In the genomic region with DNA sequence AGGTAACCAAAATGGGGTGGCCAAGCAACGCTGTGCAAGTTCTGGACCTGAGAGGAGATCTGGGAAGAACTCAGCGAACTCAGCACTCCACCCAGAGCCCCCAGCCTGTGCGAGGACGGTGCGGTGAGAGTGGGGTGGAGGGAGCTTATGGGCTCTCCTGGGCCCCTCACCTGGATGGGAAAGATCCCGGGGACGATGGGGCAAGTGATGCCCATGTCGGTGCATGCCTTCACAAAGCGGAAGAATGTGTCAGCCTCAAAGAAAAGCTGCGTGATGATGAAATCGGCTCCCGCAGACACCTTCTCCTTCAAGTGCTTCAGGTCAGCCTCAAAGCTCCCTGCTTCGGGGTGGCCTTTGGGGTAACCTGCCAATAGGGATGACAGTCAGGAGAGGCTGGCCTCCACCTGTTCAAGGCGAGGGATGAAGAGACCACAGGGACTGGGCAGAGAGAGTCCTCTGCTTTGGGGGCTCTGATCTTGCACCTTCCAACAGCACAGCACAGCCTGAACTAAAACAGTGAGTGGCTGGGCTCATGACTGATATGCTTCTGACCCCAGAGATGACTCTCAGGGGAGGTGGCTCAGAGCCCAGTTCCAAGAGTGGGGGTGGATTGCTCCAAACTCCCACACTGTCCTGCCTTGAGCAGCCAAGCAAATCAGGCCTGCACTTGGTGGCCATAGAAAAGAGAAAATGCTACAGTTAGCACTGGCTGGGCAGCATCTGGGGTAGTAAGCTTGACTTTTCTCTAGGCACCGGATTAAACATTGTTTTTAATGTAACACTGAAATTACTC, we compare ENCODE assay signal across 1 cellular context.
TF ChIP-seq lines count a peak whose summit lies in the region.

No MANE protein-coding gene starts in this region.

TF ChIP-seq in K562, 482 proteins besides CTCF, POLR2A, EP300 and RAD21 (continued from another document and continues in another):
- TF ChIP-seq, protein P1, sequence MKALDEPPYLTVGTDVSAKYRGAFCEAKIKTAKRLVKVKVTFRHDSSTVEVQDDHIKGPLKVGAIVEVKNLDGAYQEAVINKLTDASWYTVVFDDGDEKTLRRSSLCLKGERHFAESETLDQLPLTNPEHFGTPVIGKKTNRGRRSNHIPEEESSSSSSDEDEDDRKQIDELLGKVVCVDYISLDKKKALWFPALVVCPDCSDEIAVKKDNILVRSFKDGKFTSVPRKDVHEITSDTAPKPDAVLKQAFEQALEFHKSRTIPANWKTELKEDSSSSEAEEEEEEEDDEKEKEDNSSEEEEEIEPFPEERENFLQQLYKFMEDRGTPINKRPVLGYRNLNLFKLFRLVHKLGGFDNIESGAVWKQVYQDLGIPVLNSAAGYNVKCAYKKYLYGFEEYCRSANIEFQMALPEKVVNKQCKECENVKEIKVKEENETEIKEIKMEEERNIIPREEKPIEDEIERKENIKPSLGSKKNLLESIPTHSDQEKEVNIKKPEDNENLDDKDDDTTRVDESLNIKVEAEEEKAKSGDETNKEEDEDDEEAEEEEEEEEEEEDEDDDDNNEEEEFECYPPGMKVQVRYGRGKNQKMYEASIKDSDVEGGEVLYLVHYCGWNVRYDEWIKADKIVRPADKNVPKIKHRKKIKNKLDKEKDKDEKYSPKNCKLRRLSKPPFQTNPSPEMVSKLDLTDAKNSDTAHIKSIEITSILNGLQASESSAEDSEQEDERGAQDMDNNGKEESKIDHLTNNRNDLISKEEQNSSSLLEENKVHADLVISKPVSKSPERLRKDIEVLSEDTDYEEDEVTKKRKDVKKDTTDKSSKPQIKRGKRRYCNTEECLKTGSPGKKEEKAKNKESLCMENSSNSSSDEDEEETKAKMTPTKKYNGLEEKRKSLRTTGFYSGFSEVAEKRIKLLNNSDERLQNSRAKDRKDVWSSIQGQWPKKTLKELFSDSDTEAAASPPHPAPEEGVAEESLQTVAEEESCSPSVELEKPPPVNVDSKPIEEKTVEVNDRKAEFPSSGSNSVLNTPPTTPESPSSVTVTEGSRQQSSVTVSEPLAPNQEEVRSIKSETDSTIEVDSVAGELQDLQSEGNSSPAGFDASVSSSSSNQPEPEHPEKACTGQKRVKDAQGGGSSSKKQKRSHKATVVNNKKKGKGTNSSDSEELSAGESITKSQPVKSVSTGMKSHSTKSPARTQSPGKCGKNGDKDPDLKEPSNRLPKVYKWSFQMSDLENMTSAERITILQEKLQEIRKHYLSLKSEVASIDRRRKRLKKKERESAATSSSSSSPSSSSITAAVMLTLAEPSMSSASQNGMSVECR (CRISPR knock-in tag; IDR thresholded peaks at IDR 0.05): no peak; the same call in 1 of the 2 replicates
- TF ChIP-seq DNMT1 (IDR thresholded peaks at IDR 0.05) (no peak), ZNF436 (CRISPR knock-in tag; IDR thresholded peaks at IDR 0.05) (no peak), ZNF780A (CRISPR knock-in tag; IDR thresholded peaks at IDR 0.05) (no peak), CBFA2T2 (conservative IDR thresholded peaks at IDR 0.05) (no peak), ZNF146 (CRISPR knock-in tag; IDR thresholded peaks at IDR 0.05; ENCODE audit: unreplicated experiment) (no peak), KLF1 (tag; IDR thresholded peaks at IDR 0.05) (no peak), CREB1 (IDR thresholded peaks at IDR 0.05) (no peak), CREB1 (CRISPR knock-in tag; IDR thresholded peaks at IDR 0.05) (no peak), CBX8 (IDR thresholded peaks at IDR 0.05; ENCODE audit: borderline replicate concordance, extremely low read depth, low read depth, low read length, poor library complexity, severe bottlenecking) (no peak), SRSF9 (IDR thresholded peaks at IDR 0.05; ENCODE audit: borderline replicate concordance, low read depth, low read length) (no peak), ZBTB7A (IDR thresholded peaks at IDR 0.05; ENCODE audit: borderline replicate concordance, control insufficient read depth, low read depth, low read length) (peak; percentile 72; the same call in 1 of the 2 replicates), TRIM28 (IDR thresholded peaks at IDR 0.05) (no peak), TCF7L2 (IDR thresholded peaks at IDR 0.05; ENCODE audit: low read depth, low read length) (no peak), NFXL1 (CRISPR knock-in tag; IDR thresholded peaks at IDR 0.05) (peak; percentile 47; the same call in 1 of the 2 replicates), BRD9 (IDR thresholded peaks at IDR 0.05; ENCODE audit: low read depth, partially characterized antibody) (peak; percentile 69), CBFA2T3 (IDR thresholded peaks at IDR 0.05) (no peak), BDP1 (IDR thresholded peaks at IDR 0.05; ENCODE audit: insufficient read depth, insufficient read length) (no peak), ZNF174 (CRISPR knock-in tag; IDR thresholded peaks at IDR 0.05) (no peak), ZNF589 (CRISPR knock-in tag; IDR thresholded peaks at IDR 0.05; ENCODE audit: low read depth) (no peak), BRD4 (IDR thresholded peaks at IDR 0.05) (peak; percentile 83; the same call in 1 of the 2 replicates), XRCC4 (IDR thresholded peaks at IDR 0.05; ENCODE audit: extremely low read depth, insufficient read depth, insufficient read length) (no peak)
- TF ChIP-seq, protein P2, sequence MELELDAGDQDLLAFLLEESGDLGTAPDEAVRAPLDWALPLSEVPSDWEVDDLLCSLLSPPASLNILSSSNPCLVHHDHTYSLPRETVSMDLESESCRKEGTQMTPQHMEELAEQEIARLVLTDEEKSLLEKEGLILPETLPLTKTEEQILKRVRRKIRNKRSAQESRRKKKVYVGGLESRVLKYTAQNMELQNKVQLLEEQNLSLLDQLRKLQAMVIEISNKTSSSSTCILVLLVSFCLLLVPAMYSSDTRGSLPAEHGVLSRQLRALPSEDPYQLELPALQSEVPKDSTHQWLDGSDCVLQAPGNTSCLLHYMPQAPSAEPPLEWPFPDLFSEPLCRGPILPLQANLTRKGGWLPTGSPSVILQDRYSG (tag; conservative IDR thresholded peaks at IDR 0.05; ENCODE audit: low read depth): 0 out of 2 replicates have a peak, but pooled peaks have one; percentile 40
- TF ChIP-seq, protein P3, sequence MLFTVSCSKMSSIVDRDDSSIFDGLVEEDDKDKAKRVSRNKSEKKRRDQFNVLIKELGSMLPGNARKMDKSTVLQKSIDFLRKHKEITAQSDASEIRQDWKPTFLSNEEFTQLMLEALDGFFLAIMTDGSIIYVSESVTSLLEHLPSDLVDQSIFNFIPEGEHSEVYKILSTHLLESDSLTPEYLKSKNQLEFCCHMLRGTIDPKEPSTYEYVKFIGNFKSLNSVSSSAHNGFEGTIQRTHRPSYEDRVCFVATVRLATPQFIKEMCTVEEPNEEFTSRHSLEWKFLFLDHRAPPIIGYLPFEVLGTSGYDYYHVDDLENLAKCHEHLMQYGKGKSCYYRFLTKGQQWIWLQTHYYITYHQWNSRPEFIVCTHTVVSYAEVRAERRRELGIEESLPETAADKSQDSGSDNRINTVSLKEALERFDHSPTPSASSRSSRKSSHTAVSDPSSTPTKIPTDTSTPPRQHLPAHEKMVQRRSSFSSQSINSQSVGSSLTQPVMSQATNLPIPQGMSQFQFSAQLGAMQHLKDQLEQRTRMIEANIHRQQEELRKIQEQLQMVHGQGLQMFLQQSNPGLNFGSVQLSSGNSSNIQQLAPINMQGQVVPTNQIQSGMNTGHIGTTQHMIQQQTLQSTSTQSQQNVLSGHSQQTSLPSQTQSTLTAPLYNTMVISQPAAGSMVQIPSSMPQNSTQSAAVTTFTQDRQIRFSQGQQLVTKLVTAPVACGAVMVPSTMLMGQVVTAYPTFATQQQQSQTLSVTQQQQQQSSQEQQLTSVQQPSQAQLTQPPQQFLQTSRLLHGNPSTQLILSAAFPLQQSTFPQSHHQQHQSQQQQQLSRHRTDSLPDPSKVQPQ (CRISPR knock-in tag; IDR thresholded peaks at IDR 0.05; ENCODE audit: borderline replicate concordance): no peak
- TF ChIP-seq, protein P4, sequence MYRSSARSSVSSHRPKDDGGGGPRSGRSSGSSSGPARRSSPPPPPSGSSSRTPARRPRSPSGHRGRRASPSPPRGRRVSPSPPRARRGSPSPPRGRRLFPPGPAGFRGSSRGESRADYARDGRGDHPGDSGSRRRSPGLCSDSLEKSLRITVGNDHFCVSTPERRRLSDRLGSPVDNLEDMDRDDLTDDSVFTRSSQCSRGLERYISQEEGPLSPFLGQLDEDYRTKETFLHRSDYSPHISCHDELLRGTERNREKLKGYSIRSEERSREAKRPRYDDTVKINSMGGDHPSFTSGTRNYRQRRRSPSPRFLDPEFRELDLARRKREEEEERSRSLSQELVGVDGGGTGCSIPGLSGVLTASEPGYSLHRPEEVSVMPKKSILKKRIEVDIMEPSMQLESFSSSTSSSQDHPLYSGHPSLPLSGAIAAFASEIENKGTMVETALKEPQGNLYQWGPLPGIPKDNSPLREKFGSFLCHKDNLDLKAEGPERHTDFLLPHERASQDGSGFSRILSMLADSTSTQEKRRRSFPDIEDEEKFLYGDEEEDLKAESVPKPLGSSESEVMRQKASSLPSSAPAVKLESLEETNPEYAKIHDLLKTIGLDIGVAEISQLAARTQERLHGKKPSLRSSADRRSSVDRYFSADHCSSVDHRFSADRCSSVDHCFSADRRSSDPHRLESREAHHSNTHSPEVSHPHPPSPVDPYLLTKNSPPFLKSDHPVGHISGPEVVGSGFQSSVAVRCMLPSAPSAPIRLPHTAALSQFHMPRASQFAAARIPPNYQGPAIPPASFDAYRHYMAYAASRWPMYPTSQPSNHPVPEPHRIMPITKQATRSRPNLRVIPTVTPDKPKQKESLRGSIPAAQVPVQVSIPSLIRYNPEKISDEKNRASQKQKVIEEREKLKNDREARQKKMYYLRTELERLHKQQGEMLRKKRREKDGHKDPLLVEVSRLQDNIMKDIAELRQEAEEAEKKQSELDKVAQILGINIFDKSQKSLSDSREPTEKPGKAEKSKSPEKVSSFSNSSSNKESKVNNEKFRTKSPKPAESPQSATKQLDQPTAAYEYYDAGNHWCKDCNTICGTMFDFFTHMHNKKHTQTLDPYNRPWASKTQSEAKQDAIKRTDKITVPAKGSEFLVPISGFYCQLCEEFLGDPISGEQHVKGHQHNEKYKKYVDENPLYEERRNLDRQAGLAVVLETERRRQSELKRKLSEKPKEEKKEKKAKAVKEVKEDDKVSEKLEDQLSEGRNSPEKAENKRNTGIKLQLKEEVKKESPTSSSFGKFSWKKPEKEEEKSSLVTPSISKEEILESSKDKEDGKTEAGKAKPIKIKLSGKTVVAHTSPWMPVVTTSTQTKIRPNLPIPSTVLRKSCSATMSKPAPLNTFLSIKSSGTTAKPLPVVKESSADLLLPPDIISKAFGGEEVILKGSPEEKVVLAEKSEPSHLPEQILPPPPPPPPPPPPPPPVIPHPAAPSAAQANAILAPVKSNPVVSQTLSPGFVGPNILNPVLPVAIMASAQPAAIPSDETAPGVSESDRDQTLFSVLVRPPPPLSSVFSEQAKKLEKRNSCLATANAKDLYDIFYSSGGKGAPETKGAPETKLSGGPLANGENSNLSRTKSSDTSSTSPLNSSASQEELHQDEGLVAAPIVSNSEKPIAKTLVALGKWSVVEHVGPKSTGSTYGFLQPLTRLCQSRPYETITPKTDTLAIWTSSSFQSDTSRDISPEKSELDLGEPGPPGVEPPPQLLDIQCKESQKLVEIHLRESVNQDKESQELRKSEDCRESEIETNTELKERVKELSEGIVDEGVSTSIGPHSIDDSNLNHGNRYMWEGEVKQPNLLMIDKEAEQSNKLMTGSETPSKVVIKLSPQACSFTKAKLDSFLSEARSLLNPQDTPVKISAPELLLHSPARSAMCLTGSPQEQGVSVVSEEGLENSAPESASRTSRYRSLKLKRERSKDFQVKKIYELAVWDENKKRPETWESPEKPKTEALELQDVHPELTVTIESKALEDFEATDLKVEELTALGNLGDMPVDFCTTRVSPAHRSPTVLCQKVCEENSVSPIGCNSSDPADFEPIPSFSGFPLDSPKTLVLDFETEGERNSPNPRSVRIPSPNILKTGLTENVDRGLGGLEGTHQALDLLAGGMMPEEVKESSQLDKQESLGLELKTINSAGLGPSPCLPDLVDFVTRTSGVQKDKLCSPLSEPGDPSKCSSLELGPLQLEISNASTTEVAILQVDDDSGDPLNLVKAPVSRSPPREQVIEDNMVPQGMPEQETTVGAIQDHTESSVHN (IDR thresholded peaks at IDR 0.05; ENCODE audit: borderline replicate concordance in 1 of 2, low read depth in 1 of 2): no peak
- TF ChIP-seq, protein P5, sequence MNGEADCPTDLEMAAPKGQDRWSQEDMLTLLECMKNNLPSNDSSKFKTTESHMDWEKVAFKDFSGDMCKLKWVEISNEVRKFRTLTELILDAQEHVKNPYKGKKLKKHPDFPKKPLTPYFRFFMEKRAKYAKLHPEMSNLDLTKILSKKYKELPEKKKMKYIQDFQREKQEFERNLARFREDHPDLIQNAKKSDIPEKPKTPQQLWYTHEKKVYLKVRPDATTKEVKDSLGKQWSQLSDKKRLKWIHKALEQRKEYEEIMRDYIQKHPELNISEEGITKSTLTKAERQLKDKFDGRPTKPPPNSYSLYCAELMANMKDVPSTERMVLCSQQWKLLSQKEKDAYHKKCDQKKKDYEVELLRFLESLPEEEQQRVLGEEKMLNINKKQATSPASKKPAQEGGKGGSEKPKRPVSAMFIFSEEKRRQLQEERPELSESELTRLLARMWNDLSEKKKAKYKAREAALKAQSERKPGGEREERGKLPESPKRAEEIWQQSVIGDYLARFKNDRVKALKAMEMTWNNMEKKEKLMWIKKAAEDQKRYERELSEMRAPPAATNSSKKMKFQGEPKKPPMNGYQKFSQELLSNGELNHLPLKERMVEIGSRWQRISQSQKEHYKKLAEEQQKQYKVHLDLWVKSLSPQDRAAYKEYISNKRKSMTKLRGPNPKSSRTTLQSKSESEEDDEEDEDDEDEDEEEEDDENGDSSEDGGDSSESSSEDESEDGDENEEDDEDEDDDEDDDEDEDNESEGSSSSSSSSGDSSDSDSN (IDR thresholded peaks at IDR 0.05; ENCODE audit: borderline replicate concordance in 1 of 2, low read depth in 2 of 2, low read length in 2 of 2): peak in 1 of 2 experiments; percentile 30; a peak in 1 of 4 replicates
- TF ChIP-seq, protein P6, sequence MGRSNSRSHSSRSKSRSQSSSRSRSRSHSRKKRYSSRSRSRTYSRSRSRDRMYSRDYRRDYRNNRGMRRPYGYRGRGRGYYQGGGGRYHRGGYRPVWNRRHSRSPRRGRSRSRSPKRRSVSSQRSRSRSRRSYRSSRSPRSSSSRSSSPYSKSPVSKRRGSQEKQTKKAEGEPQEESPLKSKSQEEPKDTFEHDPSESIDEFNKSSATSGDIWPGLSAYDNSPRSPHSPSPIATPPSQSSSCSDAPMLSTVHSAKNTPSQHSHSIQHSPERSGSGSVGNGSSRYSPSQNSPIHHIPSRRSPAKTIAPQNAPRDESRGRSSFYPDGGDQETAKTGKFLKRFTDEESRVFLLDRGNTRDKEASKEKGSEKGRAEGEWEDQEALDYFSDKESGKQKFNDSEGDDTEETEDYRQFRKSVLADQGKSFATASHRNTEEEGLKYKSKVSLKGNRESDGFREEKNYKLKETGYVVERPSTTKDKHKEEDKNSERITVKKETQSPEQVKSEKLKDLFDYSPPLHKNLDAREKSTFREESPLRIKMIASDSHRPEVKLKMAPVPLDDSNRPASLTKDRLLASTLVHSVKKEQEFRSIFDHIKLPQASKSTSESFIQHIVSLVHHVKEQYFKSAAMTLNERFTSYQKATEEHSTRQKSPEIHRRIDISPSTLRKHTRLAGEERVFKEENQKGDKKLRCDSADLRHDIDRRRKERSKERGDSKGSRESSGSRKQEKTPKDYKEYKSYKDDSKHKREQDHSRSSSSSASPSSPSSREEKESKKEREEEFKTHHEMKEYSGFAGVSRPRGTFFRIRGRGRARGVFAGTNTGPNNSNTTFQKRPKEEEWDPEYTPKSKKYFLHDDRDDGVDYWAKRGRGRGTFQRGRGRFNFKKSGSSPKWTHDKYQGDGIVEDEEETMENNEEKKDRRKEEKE (IDR thresholded peaks at IDR 0.05; ENCODE audit: borderline replicate concordance in 1 of 2, control insufficient read depth in 1 of 2, low read depth in 2 of 2, low read length in 1 of 2): no peak
- TF ChIP-seq, protein P7, sequence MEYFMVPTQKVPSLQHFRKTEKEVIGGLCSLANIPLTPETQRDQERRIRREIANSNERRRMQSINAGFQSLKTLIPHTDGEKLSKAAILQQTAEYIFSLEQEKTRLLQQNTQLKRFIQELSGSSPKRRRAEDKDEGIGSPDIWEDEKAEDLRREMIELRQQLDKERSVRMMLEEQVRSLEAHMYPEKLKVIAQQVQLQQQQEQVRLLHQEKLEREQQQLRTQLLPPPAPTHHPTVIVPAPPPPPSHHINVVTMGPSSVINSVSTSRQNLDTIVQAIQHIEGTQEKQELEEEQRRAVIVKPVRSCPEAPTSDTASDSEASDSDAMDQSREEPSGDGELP (CRISPR knock-in tag; IDR thresholded peaks at IDR 0.05; ENCODE audit: borderline replicate concordance): no peak; the same call in 1 of the 2 replicates
